Comparison of ENCODE assay signal across 1 cellular context in genomic region chr4:2419814-2420213, GRCh38.
A peak's percentile ranks its signal among the peaks of the same experiment; 100 is the strongest.
TF ChIP-seq lines count a peak whose summit lies in the region.

No MANE protein-coding gene starts in this region.

TF ChIP-seq in K562, 482 proteins besides CTCF, POLR2A, EP300 and RAD21 (continued from another document):
- TF ChIP-seq, protein P1, sequence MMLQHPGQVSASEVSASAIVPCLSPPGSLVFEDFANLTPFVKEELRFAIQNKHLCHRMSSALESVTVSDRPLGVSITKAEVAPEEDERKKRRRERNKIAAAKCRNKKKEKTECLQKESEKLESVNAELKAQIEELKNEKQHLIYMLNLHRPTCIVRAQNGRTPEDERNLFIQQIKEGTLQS (IDR thresholded peaks at IDR 0.05): peak; percentile 22; the same call in 1 of the 2 replicates
- TF ChIP-seq, protein P1 (CRISPR knock-in tag; conservative IDR thresholded peaks at IDR 0.05): no peak
- TF ChIP-seq MAFG (tag; conservative IDR thresholded peaks at IDR 0.05) (peak; percentile 77), NR2F6 (CRISPR knock-in tag; IDR thresholded peaks at IDR 0.05) (no peak), USF2 (CRISPR knock-in tag; IDR thresholded peaks at IDR 0.05) (peak; percentile 86), NR2C2 (CRISPR knock-in tag; IDR thresholded peaks at IDR 0.05) (no peak), NR2C2 (tag; IDR thresholded peaks at IDR 0.05) (peak; percentile 87), RAD51 (IDR thresholded peaks at IDR 0.05; ENCODE audit: borderline replicate concordance, low read depth) (peak; percentile 92), PHF8 (IDR thresholded peaks at IDR 0.05; ENCODE audit: borderline replicate concordance, low read length) (no peak), NCOA1 (IDR thresholded peaks at IDR 0.05; ENCODE audit: low read depth) (no peak), FOXM1 (IDR thresholded peaks at IDR 0.05; ENCODE audit: low read depth) (no peak), FOXM1 (CRISPR knock-in tag; IDR thresholded peaks at IDR 0.05; ENCODE audit: low read depth) (no peak), ELK1 (CRISPR knock-in tag; IDR thresholded peaks at IDR 0.05) (no peak), FOXK2 (conservative IDR thresholded peaks at IDR 0.05 in 1 of 2, IDR thresholded peaks at IDR 0.05 in 1 of 2; ENCODE audit: low read depth in 2 of 2) (peak in 1 of 2 experiments; percentile 51; a peak in 2 of 4 replicates), ESRRA (IDR thresholded peaks at IDR 0.05; ENCODE audit: borderline replicate concordance, low read depth) (peak; percentile 97), MYNN (IDR thresholded peaks at IDR 0.05) (no peak), MYNN (CRISPR knock-in tag; IDR thresholded peaks at IDR 0.05) (no peak), HNRNPL (IDR thresholded peaks at IDR 0.05; ENCODE audit: low read depth, low read length) (no peak), GABPB1 (CRISPR knock-in tag; IDR thresholded peaks at IDR 0.05) (no peak), FOXK1 (CRISPR knock-in tag; IDR thresholded peaks at IDR 0.05; ENCODE audit: borderline replicate concordance) (no peak), ZNF316 (IDR thresholded peaks at IDR 0.05) (peak; percentile 49), CBFA2T3 (IDR thresholded peaks at IDR 0.05) (peak; percentile 15; the same call in 1 of the 2 replicates), SMARCE1 (IDR thresholded peaks at IDR 0.05) (no peak), MECOM (CRISPR knock-in tag; IDR thresholded peaks at IDR 0.05) (peak; percentile 89), RBM15 (IDR thresholded peaks at IDR 0.05; ENCODE audit: insufficient read depth, low read length) (no peak), YY1 (IDR thresholded peaks at IDR 0.05; ENCODE audit: borderline replicate concordance in 1 of 3, control insufficient read depth in 1 of 3, extremely low read depth in 1 of 3, insufficient read depth in 3 of 3, insufficient read length in 1 of 3, insufficient replicate concordance in 2 of 3, low read depth in 1 of 3, low read length in 2 of 3) (no peak), ZNF384 (IDR thresholded peaks at IDR 0.05; ENCODE audit: low read depth, low read length) (no peak), PKNOX1 (IDR thresholded peaks at IDR 0.05) (peak; percentile 56), ZNF175 (CRISPR knock-in tag; IDR thresholded peaks at IDR 0.05; ENCODE audit: low read depth) (no peak), KLF6 (CRISPR knock-in tag; IDR thresholded peaks at IDR 0.05; ENCODE audit: borderline replicate concordance) (0 out of 2 replicates have a peak, but pooled peaks have one; percentile 5), JUNB (CRISPR knock-in tag; conservative IDR thresholded peaks at IDR 0.05) (no peak), CXXC5 (CRISPR knock-in tag; IDR thresholded peaks at IDR 0.05) (0 out of 2 replicates have a peak, but pooled peaks have one; percentile 8), ZNF184 (CRISPR knock-in tag; IDR thresholded peaks at IDR 0.05) (no peak), AFF1 (IDR thresholded peaks at IDR 0.05; ENCODE audit: low read depth in 1 of 2, partially characterized antibody in 2 of 2) (peak in 1 of 2 experiments; percentile 37), SMAD4 (CRISPR knock-in tag; conservative IDR thresholded peaks at IDR 0.05) (no peak), CBX8 (IDR thresholded peaks at IDR 0.05; ENCODE audit: borderline replicate concordance, extremely low read depth, low read depth, low read length, poor library complexity, severe bottlenecking) (no peak)
- TF ChIP-seq, protein P2, sequence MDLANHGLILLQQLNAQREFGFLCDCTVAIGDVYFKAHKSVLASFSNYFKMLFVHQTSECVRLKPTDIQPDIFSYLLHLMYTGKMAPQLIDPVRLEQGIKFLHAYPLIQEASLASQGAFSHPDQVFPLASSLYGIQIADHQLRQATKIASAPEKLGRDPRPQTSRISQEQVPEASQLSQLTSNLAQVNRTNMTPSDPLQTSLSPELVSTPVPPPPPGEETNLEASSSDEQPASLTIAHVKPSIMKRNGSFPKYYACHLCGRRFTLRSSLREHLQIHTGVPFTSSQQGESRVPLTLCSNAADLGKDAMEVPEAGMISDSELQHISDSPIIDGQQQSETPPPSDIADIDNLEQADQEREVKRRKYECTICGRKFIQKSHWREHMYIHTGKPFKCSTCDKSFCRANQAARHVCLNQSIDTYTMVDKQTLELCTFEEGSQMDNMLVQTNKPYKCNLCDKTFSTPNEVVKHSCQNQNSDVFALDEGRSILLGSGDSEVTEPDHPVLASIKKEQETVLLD (IDR thresholded peaks at IDR 0.05): no peak
- TF ChIP-seq, protein P3, sequence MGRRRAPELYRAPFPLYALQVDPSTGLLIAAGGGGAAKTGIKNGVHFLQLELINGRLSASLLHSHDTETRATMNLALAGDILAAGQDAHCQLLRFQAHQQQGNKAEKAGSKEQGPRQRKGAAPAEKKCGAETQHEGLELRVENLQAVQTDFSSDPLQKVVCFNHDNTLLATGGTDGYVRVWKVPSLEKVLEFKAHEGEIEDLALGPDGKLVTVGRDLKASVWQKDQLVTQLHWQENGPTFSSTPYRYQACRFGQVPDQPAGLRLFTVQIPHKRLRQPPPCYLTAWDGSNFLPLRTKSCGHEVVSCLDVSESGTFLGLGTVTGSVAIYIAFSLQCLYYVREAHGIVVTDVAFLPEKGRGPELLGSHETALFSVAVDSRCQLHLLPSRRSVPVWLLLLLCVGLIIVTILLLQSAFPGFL (CRISPR knock-in tag; IDR thresholded peaks at IDR 0.05): no peak
- TF ChIP-seq, protein P4, sequence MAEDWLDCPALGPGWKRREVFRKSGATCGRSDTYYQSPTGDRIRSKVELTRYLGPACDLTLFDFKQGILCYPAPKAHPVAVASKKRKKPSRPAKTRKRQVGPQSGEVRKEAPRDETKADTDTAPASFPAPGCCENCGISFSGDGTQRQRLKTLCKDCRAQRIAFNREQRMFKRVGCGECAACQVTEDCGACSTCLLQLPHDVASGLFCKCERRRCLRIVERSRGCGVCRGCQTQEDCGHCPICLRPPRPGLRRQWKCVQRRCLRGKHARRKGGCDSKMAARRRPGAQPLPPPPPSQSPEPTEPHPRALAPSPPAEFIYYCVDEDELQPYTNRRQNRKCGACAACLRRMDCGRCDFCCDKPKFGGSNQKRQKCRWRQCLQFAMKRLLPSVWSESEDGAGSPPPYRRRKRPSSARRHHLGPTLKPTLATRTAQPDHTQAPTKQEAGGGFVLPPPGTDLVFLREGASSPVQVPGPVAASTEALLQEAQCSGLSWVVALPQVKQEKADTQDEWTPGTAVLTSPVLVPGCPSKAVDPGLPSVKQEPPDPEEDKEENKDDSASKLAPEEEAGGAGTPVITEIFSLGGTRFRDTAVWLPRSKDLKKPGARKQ (CRISPR knock-in tag; IDR thresholded peaks at IDR 0.05): no peak
- TF ChIP-seq, protein P5, sequence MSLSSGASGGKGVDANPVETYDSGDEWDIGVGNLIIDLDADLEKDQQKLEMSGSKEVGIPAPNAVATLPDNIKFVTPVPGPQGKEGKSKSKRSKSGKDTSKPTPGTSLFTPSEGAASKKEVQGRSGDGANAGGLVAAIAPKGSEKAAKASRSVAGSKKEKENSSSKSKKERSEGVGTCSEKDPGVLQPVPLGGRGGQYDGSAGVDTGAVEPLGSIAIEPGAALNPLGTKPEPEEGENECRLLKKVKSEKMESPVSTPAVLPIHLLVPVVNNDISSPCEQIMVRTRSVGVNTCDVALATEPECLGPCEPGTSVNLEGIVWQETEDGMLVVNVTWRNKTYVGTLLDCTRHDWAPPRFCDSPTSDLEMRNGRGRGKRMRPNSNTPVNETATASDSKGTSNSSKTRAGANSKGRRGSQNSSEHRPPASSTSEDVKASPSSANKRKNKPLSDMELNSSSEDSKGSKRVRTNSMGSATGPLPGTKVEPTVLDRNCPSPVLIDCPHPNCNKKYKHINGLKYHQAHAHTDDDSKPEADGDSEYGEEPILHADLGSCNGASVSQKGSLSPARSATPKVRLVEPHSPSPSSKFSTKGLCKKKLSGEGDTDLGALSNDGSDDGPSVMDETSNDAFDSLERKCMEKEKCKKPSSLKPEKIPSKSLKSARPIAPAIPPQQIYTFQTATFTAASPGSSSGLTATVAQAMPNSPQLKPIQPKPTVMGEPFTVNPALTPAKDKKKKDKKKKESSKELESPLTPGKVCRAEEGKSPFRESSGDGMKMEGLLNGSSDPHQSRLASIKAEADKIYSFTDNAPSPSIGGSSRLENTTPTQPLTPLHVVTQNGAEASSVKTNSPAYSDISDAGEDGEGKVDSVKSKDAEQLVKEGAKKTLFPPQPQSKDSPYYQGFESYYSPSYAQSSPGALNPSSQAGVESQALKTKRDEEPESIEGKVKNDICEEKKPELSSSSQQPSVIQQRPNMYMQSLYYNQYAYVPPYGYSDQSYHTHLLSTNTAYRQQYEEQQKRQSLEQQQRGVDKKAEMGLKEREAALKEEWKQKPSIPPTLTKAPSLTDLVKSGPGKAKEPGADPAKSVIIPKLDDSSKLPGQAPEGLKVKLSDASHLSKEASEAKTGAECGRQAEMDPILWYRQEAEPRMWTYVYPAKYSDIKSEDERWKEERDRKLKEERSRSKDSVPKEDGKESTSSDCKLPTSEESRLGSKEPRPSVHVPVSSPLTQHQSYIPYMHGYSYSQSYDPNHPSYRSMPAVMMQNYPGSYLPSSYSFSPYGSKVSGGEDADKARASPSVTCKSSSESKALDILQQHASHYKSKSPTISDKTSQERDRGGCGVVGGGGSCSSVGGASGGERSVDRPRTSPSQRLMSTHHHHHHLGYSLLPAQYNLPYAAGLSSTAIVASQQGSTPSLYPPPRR (CRISPR knock-in tag; IDR thresholded peaks at IDR 0.05; ENCODE audit: borderline replicate concordance): no peak
- TF ChIP-seq, protein P6, sequence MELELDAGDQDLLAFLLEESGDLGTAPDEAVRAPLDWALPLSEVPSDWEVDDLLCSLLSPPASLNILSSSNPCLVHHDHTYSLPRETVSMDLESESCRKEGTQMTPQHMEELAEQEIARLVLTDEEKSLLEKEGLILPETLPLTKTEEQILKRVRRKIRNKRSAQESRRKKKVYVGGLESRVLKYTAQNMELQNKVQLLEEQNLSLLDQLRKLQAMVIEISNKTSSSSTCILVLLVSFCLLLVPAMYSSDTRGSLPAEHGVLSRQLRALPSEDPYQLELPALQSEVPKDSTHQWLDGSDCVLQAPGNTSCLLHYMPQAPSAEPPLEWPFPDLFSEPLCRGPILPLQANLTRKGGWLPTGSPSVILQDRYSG (tag; conservative IDR thresholded peaks at IDR 0.05; ENCODE audit: low read depth): no peak
